Comparison of ENCODE assay signal across 8 cellular contexts in the genomic region with DNA sequence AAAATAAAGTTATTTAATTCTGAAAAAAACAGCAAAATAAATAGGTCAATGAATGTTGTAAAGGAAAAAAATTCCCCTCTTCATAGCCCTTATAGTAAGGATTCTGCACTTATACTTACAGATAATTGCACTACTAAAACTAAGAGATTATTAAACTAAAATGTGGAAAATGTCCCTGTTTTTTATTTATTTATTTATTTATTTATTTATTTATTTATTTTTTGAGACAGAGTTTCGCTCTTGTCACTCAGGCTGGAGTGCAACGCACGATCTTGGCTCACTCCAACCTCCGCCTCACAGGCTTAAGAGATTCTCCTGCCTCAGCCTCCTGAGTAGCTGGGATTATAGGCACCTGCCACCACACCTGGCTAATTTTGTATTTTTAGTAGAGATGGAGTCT. TPM values are rescaled to one million over a fixed set of nuclear protein-coding genes. Genes with fewer than 3 reads are reported as not detected.
DNase-seq lines count a peak whose midpoint lies in the region; ATAC-seq, FAIRE-seq and TF ChIP-seq lines count a peak whose summit lies in the region.
"Not testable (repeated sequence)": the region's sequence is repeated elsewhere in the genome, so short reads cannot be mapped to it uniquely, and the experiment has no call there.
"Had no signal": no experiment of that assay in that cellular context is flagged by ENCODE, and none has a peak within 500 bp of the region (broad histone marks: within the 10 kb centered on the region; RNA-seq: fewer than 3 reads in every experiment).

No MANE protein-coding gene starts in this region.

- not testable (repeated sequence) for TF ChIP-seq CTCF in A549 (IDR thresholded peaks at IDR 0.05); HEK293 (tag by site-specific recombination; IDR thresholded peaks at IDR 0.05); foreskin keratinocyte (conservative IDR thresholded peaks at IDR 0.05); right atrium auricular region (IDR thresholded peaks at IDR 0.05); lower lobe of right lung (IDR thresholded peaks at IDR 0.05); gastrocnemius medialis (IDR thresholded peaks at IDR 0.05 in 4 of 5, conservative IDR thresholded peaks at IDR 0.05 in 1 of 5); upper lobe of left lung (IDR thresholded peaks at IDR 0.05)

- not testable (repeated sequence) for DNase-seq in A549 (ENCODE audit: low read depth in 1 of 2, low spot score in 1 of 2); foreskin keratinocyte; right atrium auricular region (ENCODE audit: low spot score); lower lobe of right lung; gastrocnemius medialis; upper lobe of left lung

- H3K27ac ChIP-seq in A549; HEK293 (ENCODE audit: extremely low read depth, low read depth, low read length): not testable (repeated sequence)
- H3K27ac ChIP-seq in foreskin keratinocyte = peak overlapping the region; percentile 87
- H3K27ac ChIP-seq in right atrium auricular region = peak overlapping the region; percentile 32 to 67
- H3K27ac ChIP-seq in lower lobe of right lung = peak overlapping the region; percentile 68
- peak overlapping the region; percentile 64 to 85 (median 78) for H3K27ac ChIP-seq in gastrocnemius medialis
- H3K27ac ChIP-seq in upper lobe of left lung = peak overlapping the region in 3 of 4 donors; percentile 57 to 64 (median 64)

- TF ChIP-seq RAD21 in A549 (conservative IDR thresholded peaks at IDR 0.05 in 1 of 2, IDR thresholded peaks at IDR 0.05 in 1 of 2) = not testable (repeated sequence)

- H3K4me1 ChIP-seq in A549; HEK293 (ENCODE audit: control insufficient read depth, insufficient read depth, low read length): not testable (repeated sequence)
- H3K4me1 ChIP-seq in foreskin keratinocyte (peaks cover 37% of the 10 kb centered on the region), right atrium auricular region (peaks cover 0 to 20% of the 10 kb centered on the region in 2 donors), lower lobe of right lung (peaks cover 11% of the 10 kb centered on the region), gastrocnemius medialis (peaks cover 21% of the 10 kb centered on the region in 2 donors), upper lobe of left lung (peaks cover 5 to 18% (median 7%) of the 10 kb centered on the region in 4 donors)

- POLR2A ChIA-PET in A549 (lab: Yijun Ruan, JAX); HEK293 (lab: Yijun Ruan, JAX): not testable (repeated sequence)

- TF ChIP-seq POLR2A in A549 (IDR thresholded peaks at IDR 0.05; ENCODE audit: low read length); gastrocnemius medialis (IDR thresholded peaks at IDR 0.05); upper lobe of left lung (IDR thresholded peaks at IDR 0.05): not testable (repeated sequence)

- WGBS in A549 (ENCODE audit: missing lambda C conversion rate) = 93% methylated on average over 4 of the region's 4 CpGs
- 92 to 100% methylated on average over 4 of the region's 4 CpGs for WGBS in upper lobe of left lung, 2 donors

- H3K36me3 ChIP-seq in HEK293 (ENCODE audit: control insufficient read depth in 2 of 2, insufficient read depth in 1 of 2, low read length in 2 of 2); right atrium auricular region; lower lobe of right lung; gastrocnemius medialis; upper lobe of left lung: not testable (repeated sequence)

- TF ChIP-seq EP300 in A549 (IDR thresholded peaks at IDR 0.05); upper lobe of left lung (IDR thresholded peaks at IDR 0.05): not testable (repeated sequence)

- not testable (repeated sequence) for ATAC-seq in A549; foreskin keratinocyte; lower lobe of right lung; gastrocnemius medialis; upper lobe of left lung (ENCODE audit: low FRiP score in 2 of 2)

- not testable (repeated sequence) for H3K4me3 ChIP-seq in A549; HEK293 (ENCODE audit: low read depth, low read length); right atrium auricular region; lower lobe of right lung; gastrocnemius medialis; upper lobe of left lung

- H3K27me3 ChIP-seq in foreskin keratinocyte; right atrium auricular region; lower lobe of right lung (ENCODE audit: low read depth); gastrocnemius medialis; upper lobe of left lung: not testable (repeated sequence)

- FAIRE-seq in A549 (lab: Jason Lieb, UNC) = not testable (repeated sequence)

- H3K4me2 ChIP-seq in A549 = not testable (repeated sequence)

- in situ Hi-C loops in gastrocnemius medialis (cut with MboI; ENCODE audit: low sequenced_read_pairs in 4 of 4) = not testable (repeated sequence)

- intact Hi-C loops in lower lobe of right lung (cut with DNase I) = not testable (repeated sequence)
- intact Hi-C loops in gastrocnemius medialis (cut with DNase I; ENCODE audit: low total_unique reads) = loop anchor here (5.0 kb wide), 1 partner anchor 66 kb away; no protein-coding TSS in a partner anchor

- not testable (repeated sequence) for H3K9me3 ChIP-seq in A549; HEK293 (ENCODE audit: control insufficient read depth, insufficient read depth, low read depth, low read length); right atrium auricular region; lower lobe of right lung; gastrocnemius medialis; upper lobe of left lung

- CTCF ChIA-PET in A549 (lab: Yijun Ruan, JAX) (interaction anchor here (1.0 kb wide), 1 partner anchor 121 kb away, joined by 3 read pairs; no protein-coding TSS in a partner anchor), HEK293 (lab: Yijun Ruan, JAX) (interaction anchor here (0.6 kb wide), 1 partner anchor 108 kb away, joined by 3 read pairs; no protein-coding TSS in a partner anchor)

TF ChIP-seq in A549, 52 proteins besides CTCF, POLR2A, EP300 and RAD21:
- peak; percentile 48 for TF ChIP-seq ZC3H11A (IDR thresholded peaks at IDR 0.05)

TF ChIP-seq in HEK293, 187 proteins besides CTCF, POLR2A, EP300 and RAD21 (continues in another document):
- 0 out of 2 replicates have a peak, but pooled peaks have one; percentile 24 for TF ChIP-seq ZNF654 (tag by site-specific recombination; IDR thresholded peaks at IDR 0.05; ENCODE audit: low read depth)
- TF ChIP-seq ZXDB (tag by site-specific recombination; IDR thresholded peaks at IDR 0.05) = peak; percentile 41; the same call in 1 of the 2 replicates
- peak; percentile 62 for TF ChIP-seq ZNF555 (tag by site-specific recombination; conservative IDR thresholded peaks at IDR 0.05)
- TF ChIP-seq ZNF140 (tag by site-specific recombination; IDR thresholded peaks at IDR 0.05) = peak; percentile 52; the same call in 1 of the 2 replicates
- 0 out of 2 replicates have a peak, but pooled peaks have one; percentile 25 for TF ChIP-seq ZNF433 (tag by site-specific recombination; IDR thresholded peaks at IDR 0.05; ENCODE audit: low read depth)
- peak; percentile 52 for TF ChIP-seq ZNF623 (tag by site-specific recombination; IDR thresholded peaks at IDR 0.05)
- peak; percentile 67 for TF ChIP-seq ZNF426 (tag by site-specific recombination; IDR thresholded peaks at IDR 0.05)
- peak; percentile 64 for TF ChIP-seq ZBTB8A (tag by site-specific recombination; IDR thresholded peaks at IDR 0.05)

RNA-seq across cellular contexts. Expression of gene ZC3H12C, which starts 25.2 kb away (rescaled TPM):
- 11.9 and 12.4 TPM in 2 replicates for polyA plus RNA-seq in A549 (2011; rRNA removed)
- polyA plus RNA-seq in A549 (2012; cell fraction: cytosol; rRNA removed) = 2.4 and 3.1 TPM in 2 replicates
- polyA plus RNA-seq in A549 (2012; cell fraction: nucleus; rRNA removed) = 5.6 TPM in 2 replicates
- polyA plus RNA-seq in A549 (2017; fragmentation: RNase III; extraction: RNeasy Plus Mini Kit Qiagen cat#74134 plus additional on column Dnase treatment) = 3.1 to 3.2 TPM (median 3.1 TPM) in 3 replicates
- polyA minus RNA-seq in A549 (2011; rRNA and poly(A)+ RNA removed) = 13.1 and 13.9 TPM in 2 replicates
- total RNA-seq in foreskin keratinocyte = 12.5 and 12.6 TPM in 2 replicates
- polyA plus RNA-seq in foreskin keratinocyte = 1.3 and 1.4 TPM in 2 replicates
- total RNA-seq in right atrium auricular region = 10 to 100 TPM; 12.7 to 14.7 TPM
- 11.4 TPM for total RNA-seq in lower lobe of right lung
- total RNA-seq in gastrocnemius medialis = 10 to 100 TPM; 20.9 to 41.1 (median 30.9) TPM
- 10 to 100 TPM in 5 of 6 donors, 1 to 10 TPM in 1; 5.5 to 24.5 (median 14.6) TPM for total RNA-seq in upper lobe of left lung
- total RNA-seq: CD8-positive, alpha-beta T cell had no signal
